25 cellular contexts compared by ENCODE assay signal in genomic region chr1:221418346-221418745, GRCh38.
DNase-seq lines count a peak whose midpoint lies in the region; ATAC-seq and TF ChIP-seq lines count a peak whose summit lies in the region.
"Had no signal": no experiment of that assay in that cellular context is flagged by ENCODE, and none has a peak within 500 bp of the region (broad histone marks: within the 10 kb centered on the region; RNA-seq: fewer than 3 reads in every experiment).

No MANE protein-coding gene starts in this region.

- no peak for TF ChIP-seq CTCF in AG10803 (conservative IDR thresholded peaks at IDR 0.05; ENCODE audit: low read length)
- TF ChIP-seq CTCF in cardiac fibroblast (IDR thresholded peaks at IDR 0.05; ENCODE audit: low read depth, low read length) = no peak

- DNase-seq in AG10803 (ENCODE audit: low read depth) (peak; percentile 68), M059J (ENCODE audit: low read depth) (peak; percentile 77), cardiac fibroblast (ENCODE audit: low read depth in 2 of 2) (peak; percentile 22 to 35), iris pigment epithelial cell (ENCODE audit: low read depth) (peak; percentile 46), SIG-M5 (lab: John Stamatoyannopoulos, UW) (no peak), MG63 (no peak)
- DNase-seq: activated CD4-positive, alpha-beta T cell treated with anti-CD3 and anti-CD28 coated beads, Interleukin-2, amount 10 ng/mL, durations not matched to agents 7 days and 5 days; activated CD8-positive, alpha-beta memory T cell treated with anti-CD3 and anti-CD28 coated beads, Interleukin-2, amount 10 ng/mL, durations not matched to agents 7 days and 5 days; body of pancreas; Caco-2; hypothalamus; MM.1S; NCI-H1436 treated with DMSO at 0.1 percent for 48 hours; NCI-H524 treated with DMSO at 0.1 percent for 48 hours; occipital lobe; Peyer's patch; stimulated activated CD4-positive, alpha-beta T cell treated with anti-CD3 and anti-CD28 coated beads, Interleukin-12 subunit alpha, Interleukin-12 subunit beta, amount 100 ng/mL, for 4 hours; stimulated activated CD4-positive, alpha-beta T cell treated with anti-CD3 and anti-CD28 coated beads, Interleukin-4, amount 100 ng/mL, for 4 hours; T-helper 2 cell; transverse colon had no signal

- no peak for ATAC-seq in HG03097 (IDR thresholded peaks at IDR 0.05; ENCODE audit: low FRiP score, unreplicated experiment)
- ATAC-seq in GM19324 (IDR thresholded peaks at IDR 0.05; ENCODE audit: low FRiP score, unreplicated experiment) = no peak
- ATAC-seq: A549; activated CD8-positive, alpha-beta memory T cell treated with anti-CD3 and anti-CD28 coated beads, Interleukin-2, amount 10 ng/mL, durations not matched to agents 7 days and 5 days; body of pancreas had no signal

- peaks cover 8% of the 10 kb centered on the region for H3K9me3 ChIP-seq in MG63
- H3K9me3 ChIP-seq: A549, BLaER1, body of pancreas, Caco-2, Peyer's patch, transverse colon had no signal

- H3K36me3 ChIP-seq in MG63 = no peaks in the 10 kb centered on the region
- H3K36me3 ChIP-seq: BLaER1, Peyer's patch, transverse colon had no signal

- H3K4me3 ChIP-seq in AG10803 (ENCODE audit: low read length) (no peak overlapping the region), cardiac fibroblast (replicated peaks in 1 of 2; ENCODE audit: low read depth in 2 of 2, low read length in 2 of 2) (no peak overlapping the region), MG63 (no peak overlapping the region)
- H3K4me3 ChIP-seq: A549, BLaER1, body of pancreas, lung, Peyer's patch, transverse colon had no signal

- H3K27me3 ChIP-seq in MG63 = no peaks in the 10 kb centered on the region
- H3K27me3 ChIP-seq: BLaER1, body of pancreas, Peyer's patch, transverse colon had no signal

Comparison
In these comparisons a context has a peak if more than half of its experiments do, and no peak if none do; other contexts are left out.
1. DNase-seq: peak in AG10803 (single experiment), M059J (single experiment), cardiac fibroblast (2 of 2) and iris pigment epithelial cell (single experiment); none in SIG-M5 (single experiment) and MG63 (single experiment).